In genomic region chr15:98830034-98830634, GRCh38 we compare ENCODE assay signal across 14 cellular contexts.
DNase-seq lines count a peak whose midpoint lies in the region; ATAC-seq, FAIRE-seq and TF ChIP-seq lines count a peak whose summit lies in the region.
"Had no signal": no experiment of that assay in that cellular context is flagged by ENCODE, and none has a peak within 500 bp of the region (broad histone marks: within the 10 kb centered on the region; RNA-seq: fewer than 3 reads in every experiment).

No MANE protein-coding gene starts in this region.

- H3K9me1 ChIP-seq in keratinocyte (ENCODE audit: control insufficient read depth, extremely low read depth, insufficient read depth, low read length) = no peaks in the 10 kb centered on the region

- peaks cover 92% of the 10 kb centered on the region for H3K36me3 ChIP-seq in BLaER1
- H3K36me3 ChIP-seq in adipocyte (ENCODE audit: control insufficient read depth, insufficient read depth, low read length, severe bottlenecking) = no peaks in the 10 kb centered on the region
- peaks cover 0 to 3% of the 10 kb centered on the region in 2 experiments for H3K36me3 ChIP-seq in keratinocyte (ENCODE audit: control insufficient read depth in 2 of 2, extremely low read depth in 1 of 2, insufficient read depth in 2 of 2, low read length in 2 of 2)
- H3K36me3 ChIP-seq in Karpas-422 (ENCODE audit: insufficient read depth, low read length) = no peaks in the 10 kb centered on the region

- H3K4me1 ChIP-seq in BLaER1 = peaks cover 7% of the 10 kb centered on the region
- no peaks in the 10 kb centered on the region for H3K4me1 ChIP-seq in adipocyte (ENCODE audit: control insufficient read depth, insufficient read depth, low read length)
- no peaks in the 10 kb centered on the region for H3K4me1 ChIP-seq in keratinocyte (ENCODE audit: control insufficient read depth, extremely low read depth, insufficient read depth, low read length)
- H3K4me1 ChIP-seq in Karpas-422 (ENCODE audit: low read length) = no peaks in the 10 kb centered on the region

- H3K27ac ChIP-seq in BLaER1 (no peak overlapping the region), keratinocyte (ENCODE audit: control insufficient read depth, insufficient read depth, low read length) (no peak overlapping the region), Karpas-422 (ENCODE audit: low read length) (no peak overlapping the region)

- H3K4me3 ChIP-seq in BLaER1 = peak overlapping the region; percentile 24; the same call in 1 of the 2 replicates
- peak overlapping the region; percentile 18 for H3K4me3 ChIP-seq in adipocyte (ENCODE audit: low read length)
- H3K4me3 ChIP-seq in keratinocyte (ENCODE audit: control insufficient read depth in 2 of 3, extremely low read depth in 1 of 3, insufficient read depth in 2 of 3, low read depth in 1 of 3, low read length in 3 of 3) = no peak overlapping the region
- no peak overlapping the region for H3K4me3 ChIP-seq in Karpas-422 (ENCODE audit: low read length)
- H3K4me3 ChIP-seq: GM23338 had no signal

- H2AFZ ChIP-seq in keratinocyte (ENCODE audit: control insufficient read depth, low read length) (no peak overlapping the region), Karpas-422 (ENCODE audit: low read length) (no peak overlapping the region)
- H2AFZ ChIP-seq: GM23338 had no signal

- dilution Hi-C loops in keratinocyte (cut with MboI; ENCODE audit: extremely low pct_ligation_motif_present, low sequenced_read_pairs) = no loop called here

- H3K9ac ChIP-seq in BLaER1 = no peak overlapping the region
- H3K9ac ChIP-seq in adipocyte (ENCODE audit: low read length) = no peak overlapping the region
- H3K9ac ChIP-seq in keratinocyte (ENCODE audit: control insufficient read depth, extremely low read depth, insufficient read depth, low read length) = no peak overlapping the region
- no peak overlapping the region for H3K9ac ChIP-seq in Karpas-422 (ENCODE audit: low read length)

- H3K79me2 ChIP-seq in keratinocyte (ENCODE audit: control insufficient read depth, insufficient read depth, low read length) (peaks cover 63% of the 10 kb centered on the region), Karpas-422 (ENCODE audit: low read length) (no peaks in the 10 kb centered on the region)

- peaks cover 98% of the 10 kb centered on the region for H3K9me3 ChIP-seq in BLaER1
- H3K9me3 ChIP-seq in adipocyte (ENCODE audit: control insufficient read depth, low read length) = peaks cover 80% of the 10 kb centered on the region
- peaks cover 21% of the 10 kb centered on the region for H3K9me3 ChIP-seq in keratinocyte (ENCODE audit: control insufficient read depth, low read depth, low read length)
- peaks cover 6% of the 10 kb centered on the region for H3K9me3 ChIP-seq in Karpas-422 (ENCODE audit: low read length)

- H3K9me2 ChIP-seq in Karpas-422 (replicated peaks; ENCODE audit: insufficient read depth, low read length) = no peaks in the 10 kb centered on the region

- H4K20me1 ChIP-seq in BLaER1 (peaks cover 25% of the 10 kb centered on the region; the same call in 1 of the 2 replicates), keratinocyte (ENCODE audit: control insufficient read depth, extremely low read depth, insufficient read depth, low read length) (no peaks in the 10 kb centered on the region), Karpas-422 (ENCODE audit: insufficient read depth, low read depth, low read length) (no peaks in the 10 kb centered on the region)

- H3K4me2 ChIP-seq in BLaER1 (no peak overlapping the region), keratinocyte (ENCODE audit: control insufficient read depth, extremely low read depth, insufficient read depth, low read depth, low read length) (no peak overlapping the region), Karpas-422 (ENCODE audit: low read depth, low read length, poor library complexity, severe bottlenecking) (no peak overlapping the region)

- H3K27me3 ChIP-seq in BLaER1 (no peaks in the 10 kb centered on the region), adipocyte (replicated peaks; ENCODE audit: control insufficient read depth, insufficient read depth, low read length) (no peaks in the 10 kb centered on the region), keratinocyte (ENCODE audit: control insufficient read depth, extremely low read depth, insufficient read depth, low read length) (no peaks in the 10 kb centered on the region), Karpas-422 (ENCODE audit: low read length) (no peaks in the 10 kb centered on the region)

- peak; percentile 13 for FAIRE-seq in keratinocyte (lab: Jason Lieb, UNC)
- FAIRE-seq: GM18507 had no signal

- no peak for ATAC-seq in GM21576 (IDR thresholded peaks at IDR 0.05; ENCODE audit: unreplicated experiment)
- ATAC-seq: GM23338 had no signal

- DNase-seq in ELR (ENCODE audit: low read depth) (peak; percentile 10), adipocyte (ENCODE audit: low read depth) (no peak), keratinocyte (ENCODE audit: low read depth, low spot score) (no peak), Karpas-422 (no peak), NCI-H1930 (lab: John Stamatoyannopoulos, UW) (no peak)
- DNase-seq: Calu3; CD4-positive, CD25-positive, alpha-beta regulatory T cell; DND-41; H9; HFFc6 had no signal

- TF ChIP-seq CTCF in keratinocyte (optimal IDR thresholded peaks at IDR 0.05 in 1 of 3, IDR thresholded peaks at IDR 0.05 in 1 of 3, conservative IDR thresholded peaks at IDR 0.05 in 1 of 3; ENCODE audit: extremely low read depth in 1 of 3, insufficient read depth in 2 of 3, low read length in 3 of 3) = no peak

Comparison
In these comparisons a context has a peak if more than half of its experiments do, and no peak if none do; other contexts are left out.
1. H3K4me3 ChIP-seq: peak in BLaER1 (single experiment) and adipocyte (single experiment); none in keratinocyte (0 of 3) and Karpas-422 (single experiment).